Comparison of ENCODE assay signal across 10 cellular contexts in genomic region chr9:131661954-131662621, GRCh38.
DNase-seq lines count a peak whose midpoint lies in the region; ATAC-seq and TF ChIP-seq lines count a peak whose summit lies in the region.
"Had no signal": no experiment of that assay in that cellular context is flagged by ENCODE, and none has a peak within 500 bp of the region (broad histone marks: within the 10 kb centered on the region; RNA-seq: fewer than 3 reads in every experiment).

No MANE protein-coding gene starts in this region.

- H3K9me3 Mint-ChIP-seq in activated CD8-positive, alpha-beta memory T cell treated with anti-CD3 and anti-CD28 coated beads, Interleukin-2, amount 10 ng/mL, durations not matched to agents 7 days and 5 days (ENCODE audit: low read depth): no peaks in the 10 kb centered on the region
- H3K9me3 Mint-ChIP-seq in effector memory CD8-positive, alpha-beta T cell: no peaks in the 10 kb centered on the region

- H3K36me3 Mint-ChIP-seq in activated CD8-positive, alpha-beta memory T cell treated with anti-CD3 and anti-CD28 coated beads, Interleukin-2, amount 10 ng/mL, durations not matched to agents 7 days and 5 days: peaks cover 28% of the 10 kb centered on the region
- peaks cover 11% of the 10 kb centered on the region for H3K36me3 Mint-ChIP-seq in effector memory CD8-positive, alpha-beta T cell (ENCODE audit: insufficient read depth)

- H3K4me3 Mint-ChIP-seq in activated CD8-positive, alpha-beta memory T cell treated with anti-CD3 and anti-CD28 coated beads, Interleukin-2, amount 10 ng/mL, durations not matched to agents 7 days and 5 days: peak overlapping the region; percentile 9
- H3K4me3 Mint-ChIP-seq in effector memory CD8-positive, alpha-beta T cell: peak overlapping the region; percentile 34 to 60
- H3K4me3 Mint-ChIP-seq: mesothelial cell of epicardium had no signal

- no peak for TF ChIP-seq CTCF in omental fat pad (IDR thresholded peaks at IDR 0.05)

- H3K4me1 Mint-ChIP-seq in activated CD8-positive, alpha-beta memory T cell treated with anti-CD3 and anti-CD28 coated beads, Interleukin-2, amount 10 ng/mL, durations not matched to agents 7 days and 5 days: peaks cover 81% of the 10 kb centered on the region
- H3K4me1 Mint-ChIP-seq in effector memory CD8-positive, alpha-beta T cell (ENCODE audit: low read depth in 2 of 2): peaks cover 57 to 69% of the 10 kb centered on the region in 2 donors

- no peaks in the 10 kb centered on the region for H3K27me3 Mint-ChIP-seq in activated CD8-positive, alpha-beta memory T cell treated with anti-CD3 and anti-CD28 coated beads, Interleukin-2, amount 10 ng/mL, durations not matched to agents 7 days and 5 days
- H3K27me3 Mint-ChIP-seq in effector memory CD8-positive, alpha-beta T cell: no peaks in the 10 kb centered on the region

- ATAC-seq in HG03280 (IDR thresholded peaks at IDR 0.05; ENCODE audit: unreplicated experiment) (peak; percentile 44), omental fat pad (ENCODE audit: low FRiP score) (no peak), HG03045 (IDR thresholded peaks at IDR 0.05; ENCODE audit: unreplicated experiment) (no peak)
- peak; percentile 92 for ATAC-seq in activated CD8-positive, alpha-beta memory T cell treated with anti-CD3 and anti-CD28 coated beads, Interleukin-2, amount 10 ng/mL, durations not matched to agents 7 days and 5 days
- ATAC-seq in effector memory CD8-positive, alpha-beta T cell (replicated peaks): peak; percentile 77

- CTCF ChIA-PET in activated CD8-positive, alpha-beta memory T cell treated with anti-CD3 and anti-CD28 coated beads, Interleukin-2, amount 10 ng/mL, durations not matched to agents 7 days and 5 days (lab: Charles Lee): interaction anchor here (1.3 kb wide), 2 partner anchors 16 to 77 kb away, joined by 4 to 6 read pairs; partner anchors contain the start of gene RAPGEF1

- DNase-seq in activated CD8-positive, alpha-beta memory T cell treated with anti-CD3 and anti-CD28 coated beads, Interleukin-2, amount 10 ng/mL, durations not matched to agents 7 days and 5 days: peak; percentile 85
- peak in 2 of 3 experiments; percentile 47 to 53 for DNase-seq in effector memory CD8-positive, alpha-beta T cell
- DNase-seq in stimulated activated CD8-positive, alpha-beta memory T cell treated with anti-CD3 and anti-CD28 coated beads, Interleukin-2, amount 100 ng/mL, for 48 hours (ENCODE audit: low read depth in 2 of 2): peak; percentile 44 to 60
- DNase-seq in omental fat pad (ENCODE audit: low spot score) (no peak), SW480 (ENCODE audit: low spot score) (no peak), NCI-H748 (lab: John Stamatoyannopoulos, UW; ENCODE audit: unreplicated experiment) (no peak)
- DNase-seq: NCI-H774 had no signal

- peak overlapping the region; percentile 91 for H3K27ac Mint-ChIP-seq in activated CD8-positive, alpha-beta memory T cell treated with anti-CD3 and anti-CD28 coated beads, Interleukin-2, amount 10 ng/mL, durations not matched to agents 7 days and 5 days
- H3K27ac Mint-ChIP-seq in effector memory CD8-positive, alpha-beta T cell: peak overlapping the region; percentile 84 to 89
- H3K27ac Mint-ChIP-seq: mesothelial cell of epicardium had no signal

Comparison
In these comparisons a context has a peak if more than half of its experiments do, and no peak if none do; other contexts are left out.
1. ATAC-seq: peak in HG03280 (single experiment), activated CD8-positive, alpha-beta memory T cell treated with anti-CD3 and anti-CD28 coated beads, Interleukin-2, amount 10 ng/mL, durations not matched to agents 7 days and 5 days (single experiment) and effector memory CD8-positive, alpha-beta T cell (single experiment); none in omental fat pad (single experiment) and HG03045 (single experiment).
2. DNase-seq: peak in activated CD8-positive, alpha-beta memory T cell treated with anti-CD3 and anti-CD28 coated beads, Interleukin-2, amount 10 ng/mL, durations not matched to agents 7 days and 5 days (single experiment), effector memory CD8-positive, alpha-beta T cell (2 of 3) and stimulated activated CD8-positive, alpha-beta memory T cell treated with anti-CD3 and anti-CD28 coated beads, Interleukin-2, amount 100 ng/mL, for 48 hours (2 of 2); none in omental fat pad (single experiment), SW480 (single experiment) and NCI-H748 (single experiment).